ENCODE assay signal across 16 cellular contexts in genomic region chr20:45307076-45307645, GRCh38. TPM values are rescaled to one million over a fixed set of nuclear protein-coding genes. Genes with fewer than 3 reads are reported as not detected.
"Had no signal": no experiment of that assay in that cellular context is flagged by ENCODE, and none has a peak within 500 bp of the region (broad histone marks: within the 10 kb centered on the region; RNA-seq: fewer than 3 reads in every experiment).

No MANE protein-coding gene starts in this region.

- H3K4me3 Mint-ChIP-seq: naive B cell, nephron had no signal

- H3K4me1 Mint-ChIP-seq: nephron had no signal

- H3K9me3 ChIP-seq: colonic mucosa, esophagus squamous epithelium, neutrophil, right atrium auricular region, stomach had no signal

- DNase-seq: colonic mucosa, esophagus squamous epithelium, kidney, left colon, small intestine, stomach had no signal

- H3K36me3 Mint-ChIP-seq: naive B cell had no signal

- H3K27ac Mint-ChIP-seq: naive B cell, nephron had no signal

- H3K4me3 ChIP-seq: colonic mucosa, right atrium auricular region, stomach had no signal

- H3K27me3 ChIP-seq: right atrium auricular region had no signal

- H3K4me1 ChIP-seq: colonic mucosa had no signal

- H3K36me3 ChIP-seq: colonic mucosa, esophagus squamous epithelium, neutrophil, right atrium auricular region, stomach had no signal

- H3K9me3 Mint-ChIP-seq: nephron had no signal

- H3K27ac ChIP-seq: colonic mucosa, esophagus squamous epithelium, neutrophil, right atrium auricular region, stomach had no signal

RNA-seq across cellular contexts. Expression of gene RBPJL, which starts 0.5 kb away (rescaled TPM):
- total RNA-seq: dermis blood vessel endothelial cell, epithelial cell of proximal tubule, esophagus squamous epithelium, kidney, left colon, liver, lung microvascular endothelial cell, osteocyte, posterior vena cava, right atrium auricular region had no signal
- polyA plus RNA-seq: liver had no signal

RNA-seq across cellular contexts. Expression of gene MATN4, which starts 0.9 kb away (rescaled TPM):
- total RNA-seq: epithelial cell of proximal tubule, left colon, liver, lung microvascular endothelial cell, osteocyte, right atrium auricular region had no signal

RNA-seq across cellular contexts. Expression of gene SLPI, which starts 52.8 kb away (rescaled TPM):
- total RNA-seq: osteocyte had no signal
